ENCODE assay signal across 18 cellular contexts in genomic region chr7:29126804-29127203, GRCh38. TPM values are rescaled to one million over a fixed set of nuclear protein-coding genes. Genes with fewer than 3 reads are reported as not detected.
A peak's percentile ranks its signal among the peaks of the same experiment; 100 is the strongest.
DNase-seq lines count a peak whose midpoint lies in the region; ATAC-seq and TF ChIP-seq lines count a peak whose summit lies in the region.
"Had no signal": no experiment of that assay in that cellular context is flagged by ENCODE, and none has a peak within 500 bp of the region (broad histone marks: within the 10 kb centered on the region; RNA-seq: fewer than 3 reads in every experiment).

No MANE protein-coding gene starts in this region.

- H3F3A ChIP-seq in PC-9 (ENCODE audit: insufficient read depth, low read depth), result no peaks in the 10 kb centered on the region

- H3K9me2 ChIP-seq in PC-9 (ENCODE audit: insufficient read depth), result no peaks in the 10 kb centered on the region

- H2BK120ac ChIP-seq in trophoblast cell (ENCODE audit: insufficient read depth, low read length, poor library complexity), result peak overlapping the region; percentile 43

- H3K4me3 ChIP-seq in PC-9 (no peak overlapping the region), trophoblast cell (ENCODE audit: low read depth, low read length) (no peak overlapping the region)

- H3K4me1 ChIP-seq in PC-9 (replicated peaks; ENCODE audit: insufficient read depth) (peaks cover 22% of the 10 kb centered on the region), trophoblast cell (ENCODE audit: control insufficient read depth in 1 of 2, insufficient read depth in 2 of 2, low read length in 2 of 2) (peaks cover 8% of the 10 kb centered on the region in 2 experiments)

- H3K79me1 ChIP-seq in trophoblast cell (ENCODE audit: low read length), result no peaks in the 10 kb centered on the region

- no peaks in the 10 kb centered on the region for H3K9me3 ChIP-seq in PC-9 (ENCODE audit: insufficient read depth, low read depth)
- no peaks in the 10 kb centered on the region for H3K9me3 ChIP-seq in trophoblast cell (ENCODE audit: insufficient read depth, low read depth, low read length)

- intact Hi-C loops in PC-9 (cut with micrococcal nuclease; ENCODE audit: unreplicated experiment), result no loop called here

- no peak overlapping the region for H2AFZ ChIP-seq in PC-9
- no peak overlapping the region for H2AFZ ChIP-seq in trophoblast cell (ENCODE audit: insufficient read depth, low read length, poor library complexity)

- H3K14ac ChIP-seq in trophoblast cell (ENCODE audit: low read length), result no peak overlapping the region

- no peak overlapping the region for H4K12ac ChIP-seq in trophoblast cell (ENCODE audit: low read depth, low read length)

- H3K18ac ChIP-seq in trophoblast cell (ENCODE audit: low read length), result peak overlapping the region; percentile 93

- CTCF ChIA-PET in PC-9 (lab: Charles Lee), result no interaction called here

- no peak overlapping the region for H3K23ac ChIP-seq in trophoblast cell (ENCODE audit: low read length)

- no peak overlapping the region for H3K4ac ChIP-seq in trophoblast cell (ENCODE audit: low read depth, low read length)

- peak overlapping the region; percentile 43 for H2BK12ac ChIP-seq in trophoblast cell (ENCODE audit: low read length)

- no peak overlapping the region for H2BK5ac ChIP-seq in trophoblast cell (ENCODE audit: low read depth, low read length, poor library complexity)

- no peak for TF ChIP-seq CTCF in PC-9 (conservative IDR thresholded peaks at IDR 0.05)

- H3K27me3 ChIP-seq in PC-9 (ENCODE audit: insufficient read depth, low read depth), result no peaks in the 10 kb centered on the region
- no peaks in the 10 kb centered on the region for H3K27me3 ChIP-seq in trophoblast cell (ENCODE audit: insufficient read depth, low read length)

- H3K36me3 Mint-ChIP-seq in stimulated activated effector memory CD8-positive, alpha-beta T cell treated with anti-CD3 and anti-CD28 coated beads, Interleukin-12 subunit alpha, Interleukin-12 subunit beta, amount 100 ng/mL, for 72 hours, result no peaks in the 10 kb centered on the region
- H3K36me3 Mint-ChIP-seq: CD4-positive, alpha-beta memory T cell had no signal

- no peak overlapping the region for H4K91ac ChIP-seq in trophoblast cell (ENCODE audit: low read depth, low read length)

- POLR2A ChIA-PET in PC-9 (lab: Charles Lee; ENCODE audit: unreplicated experiment), result no interaction called here

- no peak overlapping the region for H3K4me3 Mint-ChIP-seq in stimulated activated effector memory CD8-positive, alpha-beta T cell treated with anti-CD3 and anti-CD28 coated beads, Interleukin-12 subunit alpha, Interleukin-12 subunit beta, amount 100 ng/mL, for 72 hours
- H3K4me3 Mint-ChIP-seq: CD4-positive, alpha-beta memory T cell had no signal

- no peak overlapping the region for H2AK5ac ChIP-seq in trophoblast cell (ENCODE audit: low read length)

- no peak overlapping the region for H3K4me2 ChIP-seq in PC-9
- H3K4me2 ChIP-seq in trophoblast cell (ENCODE audit: low read length), result no peak overlapping the region
- H3K4me2 ChIP-seq: KMS-11 had no signal

- H3K9me3 Mint-ChIP-seq in stimulated activated effector memory CD8-positive, alpha-beta T cell treated with anti-CD3 and anti-CD28 coated beads, Interleukin-12 subunit alpha, Interleukin-12 subunit beta, amount 100 ng/mL, for 72 hours, result no peaks in the 10 kb centered on the region

- H3K27ac Mint-ChIP-seq in stimulated activated effector memory CD8-positive, alpha-beta T cell treated with anti-CD3 and anti-CD28 coated beads, Interleukin-12 subunit alpha, Interleukin-12 subunit beta, amount 100 ng/mL, for 72 hours, result no peak overlapping the region
- H3K27ac Mint-ChIP-seq: CD4-positive, alpha-beta memory T cell had no signal

- peak; percentile 53 for ATAC-seq in esophagus mucosa
- no peak for ATAC-seq in stimulated activated effector memory CD8-positive, alpha-beta T cell treated with anti-CD3 and anti-CD28 coated beads, Interleukin-12 subunit alpha, Interleukin-12 subunit beta, amount 100 ng/mL, for 72 hours

- peak; percentile 1 for DNase-seq in NCI-H2029 (lab: John Stamatoyannopoulos, UW)
- DNase-seq in NCI-H2029 treated with DMSO at 0.1 percent for 48 hours (lab: John Stamatoyannopoulos, UW), result no peak
- DNase-seq in PC-9, result peak in 1 of 2 experiments; percentile 81
- peak in 1 of 2 donors; percentile 31 for DNase-seq in trophoblast cell
- DNase-seq in DMS79 treated with DMSO at 0.1 percent for 48 hours (lab: John Stamatoyannopoulos, UW), result no peak
- no peak for DNase-seq in activated T-cell treated with anti-CD3 and anti-CD28 coated beads for 4 hours
- no peak for DNase-seq in stimulated activated effector memory CD8-positive, alpha-beta T cell treated with anti-CD3 and anti-CD28 coated beads, Interleukin-12 subunit alpha, Interleukin-12 subunit beta, amount 100 ng/mL, for 72 hours (ENCODE audit: low spot score in 2 of 2)
- DNase-seq: CD4-positive, alpha-beta memory T cell; MM.1S; NCI-H1092 treated with DMSO at 0.1 percent for 48 hours; NCI-H2107; NCI-H345; NK-92 treated with Interleukin-12 subunit alpha and Interleukin-12 subunit beta, amount 100 ng/mL, for 24 hours; OCI-M1 had no signal

- no peak overlapping the region for H3K9ac ChIP-seq in trophoblast cell (ENCODE audit: low read length)
- H3K9ac ChIP-seq: KMS-11 had no signal

- peak overlapping the region; percentile 19 for H4K8ac ChIP-seq in trophoblast cell (ENCODE audit: low read depth, low read length)

- H3K4me1 Mint-ChIP-seq in stimulated activated effector memory CD8-positive, alpha-beta T cell treated with anti-CD3 and anti-CD28 coated beads, Interleukin-12 subunit alpha, Interleukin-12 subunit beta, amount 100 ng/mL, for 72 hours, result no peaks in the 10 kb centered on the region
- H3K4me1 Mint-ChIP-seq: CD4-positive, alpha-beta memory T cell had no signal

- WGBS in trophoblast cell (ENCODE audit: extremely low coverage, insufficient coverage, insufficient read length), result no CpG with 5 or more reads among the region's 3 CpGs

- H4K20me1 ChIP-seq in PC-9 (ENCODE audit: insufficient read depth), result no peaks in the 10 kb centered on the region

- no TSS peak for BruUV-seq in PC-9 (replicated peaks; lab: Mats Ljungman, UMichigan)

- H3K36me3 ChIP-seq in PC-9 (ENCODE audit: low read depth) (no peaks in the 10 kb centered on the region), trophoblast cell (ENCODE audit: control insufficient read depth in 1 of 2, insufficient read depth in 2 of 2, low read length in 2 of 2) (no peaks in the 10 kb centered on the region)

- H3K79me2 ChIP-seq in PC-9 (ENCODE audit: low read depth), result no peaks in the 10 kb centered on the region
- no peaks in the 10 kb centered on the region for H3K79me2 ChIP-seq in trophoblast cell (ENCODE audit: control insufficient read depth, insufficient read depth, low read length, poor library complexity)

- H3K27ac ChIP-seq in PC-9 (peak overlapping the region; percentile 47), trophoblast cell (ENCODE audit: low read depth, low read length) (no peak overlapping the region)
- H3K27ac ChIP-seq: 22Rv1, KMS-11 had no signal

RNA-seq across cellular contexts. Expression of gene CPVL, which starts 19.5 kb away (rescaled TPM):
- total RNA-seq in PC-9 (2021) (0.28 TPM in 1 of 2 replicates, not detected in the other), esophagus mucosa (5.0 TPM)
- polyA plus RNA-seq in trophoblast cell (2013), result 184 and 205 TPM in 2 replicates
- polyA plus RNA-seq: BJ had no signal
